ENCODE assay signal across 19 cellular contexts in genomic region chr1:204341380-204341779, GRCh38. TPM values are rescaled to one million over a fixed set of nuclear protein-coding genes. Genes with fewer than 3 reads are reported as not detected.
DNase-seq lines count a peak whose midpoint lies in the region; ATAC-seq lines count a peak whose summit lies in the region.
"Had no signal": no experiment of that assay in that cellular context is flagged by ENCODE, and none has a peak within 500 bp of the region (broad histone marks: within the 10 kb centered on the region; RNA-seq: fewer than 3 reads in every experiment).

No MANE protein-coding gene starts in this region.

- ATAC-seq in HG03039 (IDR thresholded peaks at IDR 0.05; ENCODE audit: unreplicated experiment), result no peak
- ATAC-seq: activated naive CD4-positive, alpha-beta T cell treated with anti-CD3 and anti-CD28 coated beads, Interleukin-2, amount 50 U/mL, for 72 hours; naive thymus-derived CD8-positive, alpha-beta T cell; stimulated activated memory B cell treated with anti-CD40 and anti-IgM and Interleukin-4, amounts not matched to agents 10 μg/mL and 1 μg/mL and 100 μg/mL, for 72 hours; T-helper 17 cell had no signal

- DNase-seq in NCI-H2107 treated with DMSO at 0.1 percent for 48 hours (lab: John Stamatoyannopoulos, UW; ENCODE audit: unreplicated experiment) (peak; percentile 47), NCI-H2107 (lab: John Stamatoyannopoulos, UW) (no peak), SK-N-DZ (ENCODE audit: low spot score) (peak; percentile 56), hepatic stellate cell (ENCODE audit: low spot score) (peak; percentile 71), UCSD-AML1 (lab: John Stamatoyannopoulos, UW; ENCODE audit: unreplicated experiment) (no peak)
- DNase-seq in activated naive CD4-positive, alpha-beta T cell (lab: John Stamatoyannopoulos, UW), result no peak
- no peak for DNase-seq in central memory CD4-positive, alpha-beta T cell
- DNase-seq: 8988T; activated T-cell treated with anti-CD3 and anti-CD28 coated beads for 4 hours; left ventricle myocardium inferior; naive thymus-derived CD8-positive, alpha-beta T cell; NCI-H1092; NCI-H524; right cardiac atrium; T-helper 17 cell; trophoblast cell had no signal

RNA-seq across cellular contexts. Expression of gene PLEKHA6, which starts 18.3 kb away (rescaled TPM):
- polyA plus RNA-seq in SK-N-DZ (2014; cell fraction: cytosol; rRNA removed), result 17.1 and 19.1 TPM in 2 replicates
- polyA plus RNA-seq in SK-N-DZ (2014; cell fraction: nucleus; rRNA removed), result 31.2 and 68.2 TPM in 2 replicates

Comparison
In these comparisons a context has a peak if more than half of its experiments do, and no peak if none do; other contexts are left out.
1. DNase-seq: peak in NCI-H2107 treated with DMSO at 0.1 percent for 48 hours (single experiment), SK-N-DZ (single experiment) and hepatic stellate cell (single experiment); none in NCI-H2107 (single experiment), activated naive CD4-positive, alpha-beta T cell (0 of 4), UCSD-AML1 (single experiment) and central memory CD4-positive, alpha-beta T cell (single experiment).